20 cellular contexts compared by ENCODE assay signal in genomic region chr3:7293286-7293685, GRCh38.
DNase-seq lines count a peak whose midpoint lies in the region; ATAC-seq and TF ChIP-seq lines count a peak whose summit lies in the region.
"Had no signal": no experiment of that assay in that cellular context is flagged by ENCODE, and none has a peak within 500 bp of the region (broad histone marks: within the 10 kb centered on the region; RNA-seq: fewer than 3 reads in every experiment).

No MANE protein-coding gene starts in this region.

- H3K4me3 ChIP-seq in right atrium auricular region, result no peak overlapping the region
- no peak overlapping the region for H3K4me3 ChIP-seq in GM23338
- no peak overlapping the region for H3K4me3 ChIP-seq in right cardiac atrium (ENCODE audit: low read length)
- H3K4me3 ChIP-seq in smooth muscle cell, result no peak overlapping the region
- H3K4me3 ChIP-seq: A549; BLaER1 treated with 17β-estradiol and CSF1 and Interleukin-3, amounts not matched to agents 10 nM and 100 nM had no signal

- H3K9me2 ChIP-seq in GM23338 (ENCODE audit: insufficient read depth), result no peaks in the 10 kb centered on the region

- 65% methylated on average over 7 of the region's 7 CpGs for WGBS in right cardiac atrium
- 83% methylated on average over 7 of the region's 7 CpGs for WGBS in smooth muscle cell (ENCODE audit: low lambda C conversion rate)

- no peaks in the 10 kb centered on the region for H3K9me3 ChIP-seq in right atrium auricular region
- no peaks in the 10 kb centered on the region for H3K9me3 ChIP-seq in right cardiac atrium (ENCODE audit: control insufficient read depth, low read length)
- no peaks in the 10 kb centered on the region for H3K9me3 ChIP-seq in smooth muscle cell (replicated peaks; ENCODE audit: low read depth)
- H3K9me3 ChIP-seq: A549, Caco-2 had no signal

- H4K20me1 ChIP-seq in GM23338 (replicated peaks; ENCODE audit: insufficient read depth) (no peaks in the 10 kb centered on the region), smooth muscle cell (ENCODE audit: low read depth) (no peaks in the 10 kb centered on the region)
- H4K20me1 ChIP-seq: BLaER1 treated with 17β-estradiol and CSF1 and Interleukin-3, amounts not matched to agents 10 nM and 100 nM had no signal

- intact Hi-C loops in Right ventricle myocardium inferior (cut with DNase I), result no loop called here
- intact Hi-C loops in left cardiac atrium (cut with DNase I), result loop anchor here in 1 of 2 donors (10.0 kb wide), 1 partner anchor 128 kb away; no protein-coding TSS in a partner anchor
- intact Hi-C loops in cardiac septum (cut with DNase I), result loop anchor here (10.0 kb wide), 1 partner anchor 128 kb away; no protein-coding TSS in a partner anchor
- intact Hi-C loops in right cardiac atrium (cut with DNase I), result no loop called here

- H3K4me1 Mint-ChIP-seq in GM23338, result no peaks in the 10 kb centered on the region
- H3K4me1 Mint-ChIP-seq: B cell had no signal

- H3K9ac ChIP-seq in smooth muscle cell (ENCODE audit: low read depth), result no peak overlapping the region
- H3K9ac ChIP-seq: BLaER1 treated with 17β-estradiol and CSF1 and Interleukin-3, amounts not matched to agents 10 nM and 100 nM had no signal

- DNase-seq in Right ventricle myocardium inferior (ENCODE audit: missing footprints) (no peak), right atrium auricular region (ENCODE audit: low spot score) (no peak), left cardiac atrium (no peak), cardiac septum (ENCODE audit: low spot score) (no peak), GM23338 (ENCODE audit: low spot score) (no peak), right cardiac atrium (no peak), NCI-H1694 treated with DMSO at 0.1 percent for 48 hours (lab: John Stamatoyannopoulos, UW) (no peak), smooth muscle cell (lab: John Stamatoyannopoulos, UW; ENCODE audit: unreplicated experiment) (no peak)
- DNase-seq: AML-193; Caco-2; Calu3; CD4-positive, alpha-beta T cell; CD8-positive, alpha-beta T cell; DMS79 treated with DMSO at 0.1 percent for 48 hours; GF-D8 had no signal

- H3K27ac ChIP-seq in right atrium auricular region (peak overlapping the region in 1 of 2 donors; percentile 76), GM23338 (ENCODE audit: low read depth) (no peak overlapping the region), right cardiac atrium (ENCODE audit: low read length) (no peak overlapping the region), smooth muscle cell (ENCODE audit: low read depth) (no peak overlapping the region)
- H3K27ac ChIP-seq: 22Rv1; A549; BLaER1 treated with 17β-estradiol and CSF1 and Interleukin-3, amounts not matched to agents 10 nM and 100 nM; C4-2B had no signal

- TF ChIP-seq CTCF in right atrium auricular region (IDR thresholded peaks at IDR 0.05), result no peak
- no peak for TF ChIP-seq CTCF in GM23338 (conservative IDR thresholded peaks at IDR 0.05; ENCODE audit: low read depth in 2 of 2)
- TF ChIP-seq CTCF in smooth muscle cell (IDR thresholded peaks at IDR 0.05; ENCODE audit: borderline replicate concordance, insufficient read depth, poor library complexity, severe bottlenecking), result no peak

- H2AFZ ChIP-seq in GM23338 (0 out of 2 replicates have a peak overlapping the region, but pooled peaks have one; percentile 1), smooth muscle cell (ENCODE audit: low read depth) (no peak overlapping the region)

- no peaks in the 10 kb centered on the region; the same call in 2 of the 3 replicates for H3K36me3 Mint-ChIP-seq in GM23338 (ENCODE audit: low read depth)
- H3K36me3 Mint-ChIP-seq: CD8-positive, alpha-beta T cell had no signal

- peaks cover 67% of the 10 kb centered on the region for H3K9me3 Mint-ChIP-seq in GM23338

- H3K36me3 ChIP-seq in right atrium auricular region (no peaks in the 10 kb centered on the region), GM23338 (ENCODE audit: insufficient read depth) (no peaks in the 10 kb centered on the region), smooth muscle cell (ENCODE audit: low read depth) (no peaks in the 10 kb centered on the region)
- H3K36me3 ChIP-seq: BLaER1 treated with 17β-estradiol and CSF1 and Interleukin-3, amounts not matched to agents 10 nM and 100 nM had no signal

- H3K4me2 ChIP-seq in GM23338, result no peak overlapping the region
- no peak overlapping the region for H3K4me2 ChIP-seq in smooth muscle cell
- H3K4me2 ChIP-seq: A549; BLaER1 treated with 17β-estradiol and CSF1 and Interleukin-3, amounts not matched to agents 10 nM and 100 nM had no signal

- H3K79me2 ChIP-seq in GM23338 (replicated peaks; ENCODE audit: insufficient read depth), result no peaks in the 10 kb centered on the region
- H3K79me2 ChIP-seq in smooth muscle cell (ENCODE audit: low read depth), result no peaks in the 10 kb centered on the region

- ATAC-seq in Right ventricle myocardium inferior (peak; percentile 76), left cardiac atrium (peak; percentile 81 to 92), GM23338 (no peak), right cardiac atrium (peak; percentile 86 to 95)
- ATAC-seq: A549; CD8-positive, alpha-beta T cell had no signal

- H3K27ac Mint-ChIP-seq in GM23338, result no peak overlapping the region
- H3K27ac Mint-ChIP-seq: B cell; CD4-positive, alpha-beta T cell; CD8-positive, alpha-beta T cell had no signal

- H3K27me3 Mint-ChIP-seq in GM23338 (ENCODE audit: insufficient read depth, low read depth, poor library complexity), result no peaks in the 10 kb centered on the region
- H3K27me3 Mint-ChIP-seq: B cell; CD4-positive, alpha-beta T cell had no signal

- no peak overlapping the region for H3K4me3 Mint-ChIP-seq in GM23338
- H3K4me3 Mint-ChIP-seq: B cell; CD4-positive, alpha-beta T cell; CD8-positive, alpha-beta T cell had no signal

- H3K27me3 ChIP-seq in right atrium auricular region (no peaks in the 10 kb centered on the region), GM23338 (ENCODE audit: insufficient read depth) (no peaks in the 10 kb centered on the region), right cardiac atrium (ENCODE audit: control insufficient read depth, insufficient read depth) (no peaks in the 10 kb centered on the region), smooth muscle cell (ENCODE audit: low read depth) (no peaks in the 10 kb centered on the region)
- H3K27me3 ChIP-seq: BLaER1 treated with 17β-estradiol and CSF1 and Interleukin-3, amounts not matched to agents 10 nM and 100 nM had no signal

- H3K4me1 ChIP-seq in right atrium auricular region, result peaks cover 0 to 7% of the 10 kb centered on the region in 2 donors
- H3K4me1 ChIP-seq in GM23338 (ENCODE audit: insufficient read depth), result no peaks in the 10 kb centered on the region
- no peaks in the 10 kb centered on the region for H3K4me1 ChIP-seq in right cardiac atrium (ENCODE audit: control insufficient read depth, insufficient read depth, low read length)
- H3K4me1 ChIP-seq in smooth muscle cell (ENCODE audit: low read depth), result no peaks in the 10 kb centered on the region
- H3K4me1 ChIP-seq: A549, Caco-2 had no signal

- H3F3A ChIP-seq in GM23338 (replicated peaks; ENCODE audit: low read depth), result no peaks in the 10 kb centered on the region
- no peaks in the 10 kb centered on the region for H3F3A ChIP-seq in smooth muscle cell (ENCODE audit: low read depth)

TF ChIP-seq in GM23338, 12 proteins besides CTCF, POLR2A, EP300 and RAD21 (continues in another document):
- no peak for TF ChIP-seq REST (IDR thresholded peaks at IDR 0.05; ENCODE audit: unreplicated experiment)
